8 cellular contexts compared by ENCODE assay signal in the genomic region with DNA sequence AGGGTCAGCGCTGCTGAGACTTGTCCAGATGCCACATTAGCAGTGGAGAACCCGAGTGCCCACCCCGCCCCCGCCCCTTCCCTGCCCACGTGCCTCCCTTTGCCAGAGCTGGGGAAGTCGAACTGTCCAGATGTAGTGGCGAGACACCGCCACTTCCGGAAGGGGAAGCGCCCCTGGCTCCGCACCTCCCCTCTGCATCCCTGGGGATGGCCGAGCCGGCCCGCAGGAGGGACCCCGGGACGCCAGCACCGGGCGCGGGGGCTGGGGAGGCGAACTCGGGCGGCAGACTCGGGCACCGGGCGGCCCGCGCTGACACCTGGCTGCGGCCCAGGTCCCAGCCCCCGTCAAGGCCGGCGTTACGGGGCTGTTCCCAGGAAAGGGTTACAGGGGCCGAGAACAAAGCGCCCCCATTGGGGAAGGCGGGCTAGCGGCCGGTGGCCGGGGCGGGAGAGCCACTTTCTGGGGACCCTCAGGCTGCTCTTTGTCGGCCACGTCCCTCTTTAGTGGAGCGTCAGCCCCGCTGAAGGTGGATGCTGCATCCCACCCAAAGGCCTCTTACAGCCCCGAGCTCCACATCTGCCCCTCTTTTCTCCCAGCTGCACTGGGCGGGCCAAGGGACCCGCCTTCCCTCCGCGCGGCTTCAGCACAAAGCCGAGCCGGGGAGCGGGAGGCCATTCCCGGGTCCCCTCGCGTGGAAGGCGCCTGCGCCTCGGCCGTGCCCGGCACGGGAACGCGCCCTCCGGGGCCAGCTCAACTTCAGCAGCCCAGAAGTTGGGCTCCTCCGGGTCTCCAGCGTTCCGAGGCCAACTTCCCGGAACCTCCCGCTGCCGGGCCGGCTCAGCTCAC. TPM values are rescaled to one million over a fixed set of nuclear protein-coding genes. Genes with fewer than 3 reads are reported as not detected.
A peak's percentile ranks its signal among the peaks of the same experiment; 100 is the strongest.
DNase-seq lines count a peak whose midpoint lies in the region; ATAC-seq and TF ChIP-seq lines count a peak whose summit lies in the region.

No MANE protein-coding gene starts in this region.

- H3K4me1 ChIP-seq in mammary epithelial cell (ENCODE audit: insufficient read depth, low read length) (peaks cover 46% of the 10 kb centered on the region), testis (peaks cover 10% of the 10 kb centered on the region)

- H3K4me1 Mint-ChIP-seq in CD14-positive monocyte = peaks cover 7% of the 10 kb centered on the region

- no peak overlapping the region for H3K27ac Mint-ChIP-seq in CD14-positive monocyte

- peak overlapping the region; percentile 93 for H3K4me2 ChIP-seq in mammary epithelial cell (ENCODE audit: insufficient read depth, low read depth, low read length)

- dilution Hi-C loops in mammary epithelial cell (cut with HindIII; ENCODE audit: low sequenced_read_pairs) = no loop called here

- DNase-seq in NCI-H2029 (lab: John Stamatoyannopoulos, UW) = peak; percentile 26
- DNase-seq in NCI-H2029 treated with DMSO at 0.1 percent for 48 hours (lab: John Stamatoyannopoulos, UW) = no peak
- DNase-seq in NCI-H460 (ENCODE audit: extremely low read depth, low read depth) = peak; percentile 19
- DNase-seq in mammary epithelial cell = no peak
- DNase-seq in left kidney (ENCODE audit: low read depth, low spot score) = peak; percentile 92
- peak; percentile 45 for DNase-seq in testis
- DNase-seq in CD14-positive monocyte (ENCODE audit: low spot score) = no peak

- peak overlapping the region; percentile 84 for H3K9ac ChIP-seq in mammary epithelial cell (ENCODE audit: insufficient read depth, low read length)

- H3K9me3 Mint-ChIP-seq in CD14-positive monocyte = peaks cover 0 to 11% (median 2%) of the 10 kb centered on the region in 7 donors

- H3K36me3 Mint-ChIP-seq in CD14-positive monocyte = no peaks in the 10 kb centered on the region

- BruUV-seq in mammary epithelial cell (replicated peaks; lab: Mats Ljungman, UMichigan) = TSS peak; percentile 3

- TF ChIP-seq POLR2A in testis (IDR thresholded peaks at IDR 0.05) = no peak

- CTCF ChIA-PET in mammary epithelial cell (lab: Charles Lee; ENCODE audit: low non-redundant PET) = no interaction called here

- WGBS in mammary epithelial cell (ENCODE audit: low coverage, missing lambda C conversion rate) = under 1% methylated on average over 28 of the region's 71 CpGs
- WGBS in testis, 2 donors = 1 to 6% methylated on average over 6 to 43 of the region's 71 CpGs

- peak overlapping the region in 1 of 2 donors; percentile 75 for H3K4me3 Mint-ChIP-seq in CD14-positive monocyte

- peaks cover 43 to 74% (median 44%) of the 10 kb centered on the region in 3 donors for H3K27me3 Mint-ChIP-seq in CD14-positive monocyte (ENCODE audit: low read depth in 3 of 3)

- H4K20me1 ChIP-seq in mammary epithelial cell (ENCODE audit: insufficient read depth, low read length) = no peaks in the 10 kb centered on the region

- H3K4me3 ChIP-seq in mammary epithelial cell (replicated peaks in 1 of 3; ENCODE audit: insufficient read depth in 1 of 3, low read depth in 2 of 3, low read length in 3 of 3) (peak overlapping the region; percentile 72 to 91 (median 88)), testis (peak overlapping the region; percentile 51 to 61)

- no peaks in the 10 kb centered on the region for H3K27me3 ChIP-seq in mammary epithelial cell (ENCODE audit: insufficient read depth, low read length)
- no peaks in the 10 kb centered on the region for H3K27me3 ChIP-seq in testis

- no peaks in the 10 kb centered on the region for H3K9me3 ChIP-seq in mammary epithelial cell (replicated peaks; ENCODE audit: insufficient read depth, low read length)
- no peaks in the 10 kb centered on the region for H3K9me3 ChIP-seq in testis

- peak; percentile 14 for ATAC-seq in HG02571 (IDR thresholded peaks at IDR 0.05; ENCODE audit: unreplicated experiment)

- no peak for TF ChIP-seq CTCF in mammary epithelial cell (conservative IDR thresholded peaks at IDR 0.05 in 1 of 2, IDR thresholded peaks at IDR 0.05 in 1 of 2; ENCODE audit: extremely low read depth in 1 of 2, insufficient read depth in 1 of 2, low read depth in 1 of 2, low read length in 2 of 2)
- no peak for TF ChIP-seq CTCF in testis (IDR thresholded peaks at IDR 0.05)
- no peak for TF ChIP-seq CTCF in CD14-positive monocyte (IDR thresholded peaks at IDR 0.05)

- intact Hi-C loops in mammary epithelial cell (cut with micrococcal nuclease) (loop anchor here (1.0 to 2.0 kb wide), 3 partner anchors 9 to 45 kb away; no protein-coding TSS in a partner anchor), testis (cut with DNase I; ENCODE audit: low total_unique reads) (loop anchor here (10.0 kb wide), 1 partner anchor 89 kb away; no protein-coding TSS in a partner anchor), CD14-positive monocyte (cut with micrococcal nuclease) (no loop called here)

- peaks cover 14% of the 10 kb centered on the region for H3K36me3 ChIP-seq in mammary epithelial cell (ENCODE audit: insufficient read depth, low read length)
- H3K36me3 ChIP-seq in testis (ENCODE audit: low read depth, missing control alignments) = no peaks in the 10 kb centered on the region

- peak overlapping the region; percentile 70 for H3K27ac ChIP-seq in mammary epithelial cell (ENCODE audit: insufficient read depth, low read depth, low read length)
- H3K27ac ChIP-seq in testis = peak overlapping the region; percentile 10 to 59

- in situ Hi-C loops in mammary epithelial cell (cut with MboI; ENCODE audit: low sequenced_read_pairs in 2 of 2) = no loop called here

- H3K79me2 ChIP-seq in mammary epithelial cell (ENCODE audit: insufficient read depth, low read length) = peaks cover 85% of the 10 kb centered on the region

- no peak overlapping the region for H2AFZ ChIP-seq in mammary epithelial cell (ENCODE audit: low read depth, low read length)

RNA-seq across cellular contexts. Expression of a gene that starts 1.4 kb away (rescaled TPM):
- 27.3 and 31.7 TPM in 2 replicates for total RNA-seq in NCI-H460 (2014; rRNA removed; shearing (Covaris generic))
- polyA plus RNA-seq in NCI-H460 (2014; cell fraction: nucleus; rRNA removed) = 80.3 and 84.5 TPM in 2 replicates
- 1,000 to 10,000 TPM in 1 of 2 donors, 100 to 1,000 TPM in 1; 574 to 1,408 TPM for total RNA-seq in mammary epithelial cell
- polyA plus RNA-seq in mammary epithelial cell = 1,215 TPM
- 602 TPM for polyA minus RNA-seq in mammary epithelial cell
- total RNA-seq in testis = 1 to 10 TPM; 8.7 to 9.2 TPM
- 11.9 TPM for polyA plus RNA-seq in testis (ENCODE audit: insufficient read depth, low read depth, low replicate concordance)
- not detected for polyA plus RNA-seq in CD14-positive monocyte

Comparison
In these comparisons a context has a peak if more than half of its experiments do, and no peak if none do; other contexts are left out.
1. DNase-seq: peak in NCI-H2029 (single experiment), NCI-H460 (single experiment), left kidney (single experiment) and testis (single experiment); none in NCI-H2029 treated with DMSO at 0.1 percent for 48 hours (single experiment), mammary epithelial cell (single experiment) and CD14-positive monocyte (single experiment).
2. RNA of a gene that starts 1.4 kb away (total RNA-seq): 574 to 1,408 TPM in mammary epithelial cell; 27.3 to 31.7 TPM in NCI-H460 and 8.7 to 9.2 TPM in testis; every median in the first group is over 10 times any median in the second.
3. intact Hi-C loops: an anchor here in mammary epithelial cell (1.0 to 2.0 kb wide) and testis (10.0 kb wide); none called in CD14-positive monocyte.